In genomic region chr11:19403196-19403895, GRCh38 we compare ENCODE assay signal across 27 cellular contexts.
"Had no signal": no experiment of that assay in that cellular context is flagged by ENCODE, and none has a peak within 500 bp of the region (broad histone marks: within the 10 kb centered on the region; RNA-seq: fewer than 3 reads in every experiment).

No MANE protein-coding gene starts in this region.

- H3K27me3 ChIP-seq: brain microvascular endothelial cell, cardiac muscle cell, SJCRH30 had no signal

- H3K9me3 ChIP-seq: SJCRH30 had no signal

- ATAC-seq: activated CD8-positive, alpha-beta T cell treated with anti-CD3 and anti-CD28 coated beads for 36 hours; activated T-cell treated with anti-CD3 and anti-CD28 coated beads, Interleukin-2, amount 50 U/mL, for 72 hours; activated T-helper 17 cell treated with anti-CD3 and anti-CD28 coated beads, Interleukin-2, amount 50 U/mL, for 72 hours; Panc1 had no signal

- H3K27ac ChIP-seq: brain microvascular endothelial cell, cardiac muscle cell, SJCRH30, SK-N-MC had no signal

- H3K4me3 ChIP-seq: cardiac muscle cell, SJCRH30, SK-N-MC had no signal

- H3K36me3 ChIP-seq: brain microvascular endothelial cell, cardiac muscle cell, SJCRH30 had no signal

- DNase-seq: activated CD4-positive, alpha-beta T cell treated with anti-CD3 and anti-CD28 coated beads, Interleukin-2, amount 10 ng/mL, durations not matched to agents 24 days and 14 days; activated CD4-positive, alpha-beta T cell treated with anti-CD3 and anti-CD28 coated beads, Interleukin-2, amount 50 U/mL, for 4 hours; activated CD8-positive, alpha-beta T cell treated with anti-CD3 and anti-CD28 coated beads for 36 hours; activated effector memory CD4-positive, alpha-beta T cell treated with anti-CD3 and anti-CD28 coated beads, Interleukin-2, amount 50 U/mL, for 16 hours; activated naive CD4-positive, alpha-beta T cell; activated naive CD4-positive, alpha-beta T cell treated with anti-CD3 and anti-CD28 coated beads, Interleukin-2, amount 50 U/mL, for 16 hours; activated naive CD8-positive, alpha-beta T cell treated with anti-CD3 and anti-CD28 coated beads for 36 hours; activated T-cell treated with anti-CD3 and anti-CD28 coated beads, Interleukin-2, amount 50 U/mL, for 1 hour; activated T-cell treated with anti-CD3 and anti-CD28 coated beads, Interleukin-2, amount 50 U/mL, for 72 hours; amniotic stem cell; aorta; brain microvascular endothelial cell; NCI-H1105 treated with DMSO at 0.1 percent for 48 hours; NCI-H1436; NCI-H1694 treated with DMSO at 0.1 percent for 48 hours; NCI-H2171 treated with DMSO at 0.1 percent for 48 hours; NCI-H2227 treated with DMSO at 0.1 percent for 48 hours; NCI-H446 treated with DMSO at 0.1 percent for 48 hours; NCI-H526; NCI-H748 treated with DMSO at 0.1 percent for 48 hours; SHP77; SJCRH30; T1000 had no signal
